ENCODE assay signal across 30 cellular contexts in the genomic region with DNA sequence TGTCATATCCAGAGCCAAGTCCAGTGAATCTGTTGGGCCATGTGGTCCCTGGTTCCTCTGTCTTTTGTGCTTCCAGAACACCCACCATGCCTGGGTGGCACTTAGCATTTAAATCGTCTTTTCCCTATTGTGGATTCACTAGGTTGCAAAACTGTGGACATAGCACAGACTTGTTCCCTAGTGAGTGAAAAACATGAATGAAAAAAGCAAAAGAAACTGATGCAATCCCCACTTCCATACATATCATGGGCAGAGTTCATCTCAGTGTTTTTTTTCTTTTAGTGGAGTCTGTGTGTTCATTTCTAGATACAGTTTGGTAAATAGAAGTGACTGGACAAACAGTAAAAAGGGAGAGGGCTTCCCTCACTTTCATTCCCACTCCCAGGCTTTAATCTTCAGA.
"Had no signal": no experiment of that assay in that cellular context is flagged by ENCODE, and none has a peak within 500 bp of the region (broad histone marks: within the 10 kb centered on the region; RNA-seq: fewer than 3 reads in every experiment).

No MANE protein-coding gene starts in this region.

- H3K9me3 ChIP-seq: esophagus muscularis mucosa, gastrocnemius medialis, heart left ventricle had no signal

- DNase-seq: activated CD4-positive, alpha-beta memory T cell treated with anti-CD3 and anti-CD28 coated beads, Interleukin-2, amount 10 ng/mL, durations not matched to agents 7 days and 5 days; activated CD4-positive, alpha-beta T cell treated with anti-CD3 and anti-CD28 coated beads for 1 hour; activated CD4-positive, alpha-beta T cell treated with anti-CD3 and anti-CD28 coated beads for 4 hours; activated CD4-positive, alpha-beta T cell treated with anti-CD3 and anti-CD28 coated beads, Interleukin-2, amount 10 ng/mL, durations not matched to agents 7 days and 5 days; activated CD4-positive, alpha-beta T cell treated with anti-CD3 and anti-CD28 coated beads, Interleukin-2, amount 50 U/mL, for 4 hours; activated CD8-positive, alpha-beta memory T cell treated with anti-CD3 and anti-CD28 coated beads, Interleukin-2, amount 50 U/mL, for 48 hours; activated gamma-delta T cell; activated naive CD4-positive, alpha-beta T cell; activated naive CD4-positive, alpha-beta T cell treated with anti-CD3 and anti-CD28 coated beads, Interleukin-2, amount 10 ng/mL, durations not matched to agents 7 days and 5 days; activated naive CD8-positive, alpha-beta T cell treated with anti-CD3 and anti-CD28 coated beads, Interleukin-2, amount 10 ng/mL, durations not matched to agents 7 days and 5 days; activated T-cell treated with anti-CD3 and anti-CD28 coated beads for 4 hours; activated T-cell treated with anti-CD3 and anti-CD28 coated beads, Interleukin-2, amount 50 U/mL, for 24 hours; activated T-cell treated with anti-CD3 and anti-CD28 coated beads, Interleukin-2, amount 50 U/mL, for 72 hours; amniotic stem cell; anterior cingulate cortex; brain microvascular endothelial cell; dermis blood vessel endothelial cell; effector CD4-positive, alpha-beta T cell; effector memory CD8-positive, alpha-beta T cell; erythroblast; foreskin keratinocyte; gastrocnemius medialis; glutamatergic neuron; heart left ventricle; T-helper 2 cell had no signal

- H3K27me3 ChIP-seq: brain microvascular endothelial cell, esophagus muscularis mucosa, foreskin keratinocyte, gastrocnemius medialis, heart left ventricle had no signal

- ATAC-seq: activated naive CD4-positive, alpha-beta T cell treated with anti-CD3 and anti-CD28 coated beads, Interleukin-2, amount 50 U/mL, for 72 hours; activated T-cell treated with anti-CD3 and anti-CD28 coated beads, Interleukin-2, amount 50 U/mL, for 72 hours; effector memory CD8-positive, alpha-beta T cell; foreskin keratinocyte; gastrocnemius medialis; heart left ventricle had no signal

- H3K27ac ChIP-seq: brain microvascular endothelial cell, coronary artery, esophagus muscularis mucosa, foreskin keratinocyte, gastrocnemius medialis, heart left ventricle had no signal

- FAIRE-seq: astrocyte, bronchial epithelial cell had no signal

- H3K36me3 ChIP-seq: brain microvascular endothelial cell, esophagus muscularis mucosa, gastrocnemius medialis, heart left ventricle had no signal

- H3K4me3 ChIP-seq: coronary artery, esophagus muscularis mucosa, gastrocnemius medialis, heart left ventricle had no signal

- H3K4me1 ChIP-seq: foreskin keratinocyte had no signal
